ENCODE assay signal across 10 cellular contexts in the genomic region with DNA sequence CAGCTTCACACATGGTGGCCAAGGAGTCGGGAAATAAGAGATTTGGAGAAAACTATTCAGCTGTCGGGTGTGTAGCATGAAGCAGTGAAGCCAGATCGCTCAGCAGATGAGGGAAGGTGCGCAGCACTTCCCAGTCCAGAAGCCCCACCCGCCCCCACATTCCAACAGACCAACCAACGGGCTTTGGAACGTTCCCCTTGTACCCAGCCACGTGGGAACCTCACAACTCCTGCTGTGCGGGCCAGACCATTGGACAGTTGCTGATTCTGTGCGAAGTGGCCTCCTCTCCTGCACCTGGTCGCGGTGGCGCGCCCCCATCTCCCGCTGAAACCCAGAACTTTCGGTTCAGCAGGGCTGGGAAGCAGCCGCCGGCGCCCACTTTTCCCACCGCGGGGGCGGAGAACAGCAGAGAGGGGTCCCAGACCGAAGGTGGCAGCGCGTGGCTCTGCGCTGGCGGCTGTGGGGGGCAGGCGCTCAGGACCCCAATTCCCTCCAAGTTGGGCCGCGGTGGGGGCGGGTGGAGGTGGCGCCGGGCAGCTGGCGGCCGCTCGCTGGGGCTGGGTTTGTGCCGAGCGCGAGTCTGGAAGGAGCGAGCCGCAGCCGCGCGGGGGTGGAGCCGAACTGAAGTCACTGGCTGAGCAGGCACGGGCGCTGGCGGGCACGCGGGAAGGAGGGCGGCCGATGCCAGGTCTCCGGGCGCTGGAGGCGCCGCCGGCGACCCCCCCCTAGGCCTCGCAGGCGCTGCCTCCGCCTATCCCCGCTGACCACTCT.
DNase-seq lines count a peak whose midpoint lies in the region; ATAC-seq and TF ChIP-seq lines count a peak whose summit lies in the region.
"Had no signal": no experiment of that assay in that cellular context is flagged by ENCODE, and none has a peak within 500 bp of the region (broad histone marks: within the 10 kb centered on the region; RNA-seq: fewer than 3 reads in every experiment).

No MANE protein-coding gene starts in this region.

- H3K4me1 Mint-ChIP-seq in stimulated activated effector memory CD8-positive, alpha-beta T cell treated with anti-CD3 and anti-CD28 coated beads, Interleukin-12 subunit alpha, Interleukin-12 subunit beta, amount 100 ng/mL, for 72 hours: no peaks in the 10 kb centered on the region
- H3K4me1 Mint-ChIP-seq: activated B cell treated with CpG ODN at 0.5 μM for 24 hours had no signal

- H3K4me3 ChIP-seq in HFF-Myc (replicated peaks; ENCODE audit: low read depth, low read length) (peak overlapping the region; percentile 44), dorsolateral prefrontal cortex (peak overlapping the region in 58 of 59 donors; percentile 27 to 72 (median 52))

- H3K27ac Mint-ChIP-seq in stimulated activated effector memory CD8-positive, alpha-beta T cell treated with anti-CD3 and anti-CD28 coated beads, Interleukin-12 subunit alpha, Interleukin-12 subunit beta, amount 100 ng/mL, for 72 hours: no peak overlapping the region
- H3K27ac Mint-ChIP-seq: activated B cell treated with CpG ODN at 0.5 μM for 24 hours had no signal

- no peak for DNase-seq in HFF-Myc (ENCODE audit: extremely low read depth, low read depth)
- DNase-seq in dorsolateral prefrontal cortex: peak; percentile 7 to 65 (median 40)
- peak in 1 of 2 donors; percentile 30 for DNase-seq in left colon
- no peak for DNase-seq in stimulated activated effector memory CD8-positive, alpha-beta T cell treated with anti-CD3 and anti-CD28 coated beads, Interleukin-12 subunit alpha, Interleukin-12 subunit beta, amount 100 ng/mL, for 72 hours (ENCODE audit: low spot score in 2 of 2)
- DNase-seq in effector CD4-positive, alpha-beta T cell: no peak
- no peak for DNase-seq in KG1 (lab: John Stamatoyannopoulos, UW)
- DNase-seq in activated effector memory CD4-positive, alpha-beta T cell treated with Interleukin-2 at 50 U/mL for 16 hours: no peak
- DNase-seq: activated B cell treated with CpG ODN at 0.5 μM for 24 hours, KBM-7 had no signal

- H3K27ac ChIP-seq in dorsolateral prefrontal cortex: peak overlapping the region in 3 of 59 donors; percentile 38 to 52 (median 38)

- no peaks in the 10 kb centered on the region for H3K36me3 Mint-ChIP-seq in stimulated activated effector memory CD8-positive, alpha-beta T cell treated with anti-CD3 and anti-CD28 coated beads, Interleukin-12 subunit alpha, Interleukin-12 subunit beta, amount 100 ng/mL, for 72 hours

- intact Hi-C loops in dorsolateral prefrontal cortex (cut with DNase I) (no loop called here), left colon (cut with DNase I, micrococcal nuclease) (no loop called here)

- peaks cover 0 to 21% (median 4%) of the 10 kb centered on the region in 45 donors for H3K27me3 ChIP-seq in dorsolateral prefrontal cortex

- peak; percentile 48 for ATAC-seq in left colon
- ATAC-seq in stimulated activated effector memory CD8-positive, alpha-beta T cell treated with anti-CD3 and anti-CD28 coated beads, Interleukin-12 subunit alpha, Interleukin-12 subunit beta, amount 100 ng/mL, for 72 hours: peak; percentile 19
- no peak for ATAC-seq in GM19455 (IDR thresholded peaks at IDR 0.05; ENCODE audit: unreplicated experiment)

- H3K9me3 Mint-ChIP-seq in stimulated activated effector memory CD8-positive, alpha-beta T cell treated with anti-CD3 and anti-CD28 coated beads, Interleukin-12 subunit alpha, Interleukin-12 subunit beta, amount 100 ng/mL, for 72 hours: peaks cover 8% of the 10 kb centered on the region
- H3K9me3 Mint-ChIP-seq: activated B cell treated with CpG ODN at 0.5 μM for 24 hours had no signal

- TF ChIP-seq CTCF in HFF-Myc (IDR thresholded peaks at IDR 0.05; ENCODE audit: low read depth, low read length, missing control alignments) (no peak), dorsolateral prefrontal cortex (IDR thresholded peaks at IDR 0.05 in 54 of 56, conservative IDR thresholded peaks at IDR 0.05 in 2 of 56; ENCODE audit: low read depth in 1 of 56, partially characterized antibody in 56 of 56) (no peak)

- no peak overlapping the region for H3K4me3 Mint-ChIP-seq in stimulated activated effector memory CD8-positive, alpha-beta T cell treated with anti-CD3 and anti-CD28 coated beads, Interleukin-12 subunit alpha, Interleukin-12 subunit beta, amount 100 ng/mL, for 72 hours
- H3K4me3 Mint-ChIP-seq: activated B cell treated with CpG ODN at 0.5 μM for 24 hours had no signal

Comparison
In these comparisons a context has a peak if more than half of its experiments do, and no peak if none do; other contexts are left out.
1. DNase-seq: peak in dorsolateral prefrontal cortex (10 of 10); none in HFF-Myc (single experiment), stimulated activated effector memory CD8-positive, alpha-beta T cell treated with anti-CD3 and anti-CD28 coated beads, Interleukin-12 subunit alpha, Interleukin-12 subunit beta, amount 100 ng/mL, for 72 hours (0 of 2), effector CD4-positive, alpha-beta T cell (single experiment), KG1 (single experiment) and activated effector memory CD4-positive, alpha-beta T cell treated with Interleukin-2 at 50 U/mL for 16 hours (single experiment).